ENCODE assay signal across 11 cellular contexts in genomic region chr19:42412223-42412622, GRCh38. TPM values are rescaled to one million over a fixed set of nuclear protein-coding genes. Genes with fewer than 3 reads are reported as not detected.
DNase-seq lines count a peak whose midpoint lies in the region; ATAC-seq and TF ChIP-seq lines count a peak whose summit lies in the region.
"Had no signal": no experiment of that assay in that cellular context is flagged by ENCODE, and none has a peak within 500 bp of the region (broad histone marks: within the 10 kb centered on the region; RNA-seq: fewer than 3 reads in every experiment).

No MANE protein-coding gene starts in this region.

- no peak for ATAC-seq in activated naive CD4-positive, alpha-beta T cell treated with anti-CD3 and anti-CD28 coated beads, Interleukin-2, amount 50 U/mL, for 72 hours
- ATAC-seq in WTC11 = peak; percentile 82

- H3K27me3 Mint-ChIP-seq in WTC11 (ENCODE audit: low read depth) = peaks cover 90% of the 10 kb centered on the region
- H3K27me3 Mint-ChIP-seq: IgD-negative memory B cell had no signal

- H3K36me3 Mint-ChIP-seq in activated naive CD4-positive, alpha-beta T cell treated with anti-CD3 and anti-CD28 coated beads, Interleukin-2, amount 50 U/mL, for 72 hours = no peaks in the 10 kb centered on the region
- 0 out of 2 replicates have a peak, but pooled peaks cover 6% of the 10 kb centered on the region for H3K36me3 Mint-ChIP-seq in WTC11
- H3K36me3 Mint-ChIP-seq: IgD-negative memory B cell had no signal

- peak overlapping the region; percentile 100 for H3K27ac ChIP-seq in temporal lobe (ENCODE audit: low read depth, low read length)
- H3K27ac ChIP-seq: uterus had no signal

- peaks cover 15% of the 10 kb centered on the region for H3K4me1 Mint-ChIP-seq in WTC11

- peak overlapping the region; percentile 2 to 65 for H3K27ac Mint-ChIP-seq in activated naive CD4-positive, alpha-beta T cell treated with anti-CD3 and anti-CD28 coated beads, Interleukin-2, amount 50 U/mL, for 72 hours
- H3K27ac Mint-ChIP-seq in WTC11 = no peak overlapping the region
- H3K27ac Mint-ChIP-seq: IgD-negative memory B cell had no signal

- TF ChIP-seq CTCF in WTC11 (IDR thresholded peaks at IDR 0.05) = no peak

- CTCF ChIA-PET in WTC11 (lab: Charles Lee) = interaction anchor here (0.9 to 3.3 kb wide), 7 partner anchors 11 to 149 kb away, joined by 3 to 16 read pairs (median 7); no protein-coding TSS in a partner anchor

- DNase-seq in activated naive CD4-positive, alpha-beta T cell treated with anti-CD3 and anti-CD28 coated beads, Interleukin-2, amount 50 U/mL, for 72 hours (ENCODE audit: low spot score in 2 of 2) = no peak
- DNase-seq in activated naive CD4-positive, alpha-beta T cell (lab: John Stamatoyannopoulos, UW) = no peak
- DNase-seq in WTC11 (ENCODE audit: low spot score) (peak; percentile 62), islet precursor cell (peak; percentile 74), GOT3 (lab: John Stamatoyannopoulos, UW) (no peak)
- DNase-seq in activated CD8-positive, alpha-beta memory T cell treated with anti-CD3 and anti-CD28 coated beads, Interleukin-2, amount 50 U/mL, for 4 hours = no peak
- no peak for DNase-seq in activated CD8-positive, alpha-beta memory T cell treated with anti-CD3 and anti-CD28 coated beads, Interleukin-2, amount 50 U/mL, for 48 hours
- DNase-seq: activated effector memory CD4-positive, alpha-beta T cell treated with anti-CD3 and anti-CD28 coated beads, Interleukin-2, amount 50 U/mL, for 16 hours; uterus had no signal

- H3K4me3 Mint-ChIP-seq in WTC11 = no peak overlapping the region

- POLR2A ChIA-PET in WTC11 (lab: Charles Lee) = interaction anchor here (1.6 kb wide), 1 partner anchor 11 kb away, joined by 7 read pairs; no protein-coding TSS in a partner anchor

- H3K9me3 Mint-ChIP-seq in activated naive CD4-positive, alpha-beta T cell treated with anti-CD3 and anti-CD28 coated beads, Interleukin-2, amount 50 U/mL, for 72 hours = no peaks in the 10 kb centered on the region
- no peaks in the 10 kb centered on the region for H3K9me3 Mint-ChIP-seq in WTC11
- H3K9me3 Mint-ChIP-seq: IgD-negative memory B cell had no signal

TF ChIP-seq in WTC11, 78 proteins besides CTCF, POLR2A, EP300 and RAD21:
- TF ChIP-seq USF1 (CRISPR knock-in tag; IDR thresholded peaks at IDR 0.05) (peak; percentile 39; the same call in 1 of the 2 replicates), USF2 (CRISPR knock-in tag; IDR thresholded peaks at IDR 0.05) (peak; percentile 54; the same call in 1 of the 2 replicates), ATF3 (CRISPR knock-in tag; conservative IDR thresholded peaks at IDR 0.05) (no peak)

RNA-seq across cellular contexts. Expression of gene LIPE, which starts 15.0 kb away (rescaled TPM):
- total RNA-seq in activated naive CD4-positive, alpha-beta T cell treated with anti-CD3 and anti-CD28 coated beads, Interleukin-2, amount 50 U/mL, for 72 hours = 10 to 100 TPM; 13.6 to 27.0 TPM
- total RNA-seq in WTC11 (2021) (10.2 to 11.7 TPM (median 11.5 TPM) in 3 replicates), temporal lobe (6.9 TPM)

RNA-seq across cellular contexts. Expression of gene CNFN, which starts 22.1 kb away (rescaled TPM):
- total RNA-seq in activated naive CD4-positive, alpha-beta T cell treated with anti-CD3 and anti-CD28 coated beads, Interleukin-2, amount 50 U/mL, for 72 hours = not detected
- 9.6 to 14.8 TPM (median 11.5 TPM) in 3 replicates for total RNA-seq in WTC11 (2021)
- total RNA-seq in temporal lobe = not detected

RNA-seq across cellular contexts. Expression of gene CXCL17, which starts 30.5 kb away (rescaled TPM):
- not detected for total RNA-seq in activated naive CD4-positive, alpha-beta T cell treated with anti-CD3 and anti-CD28 coated beads, Interleukin-2, amount 50 U/mL, for 72 hours
- total RNA-seq in WTC11 (2021) = not detected in 3 replicates
- not detected for total RNA-seq in temporal lobe
- total RNA-seq: uterus had no signal

Comparison
In these comparisons a context has a peak if more than half of its experiments do, and no peak if none do; other contexts are left out.
1. DNase-seq: peak in WTC11 (single experiment) and islet precursor cell (single experiment); none in activated naive CD4-positive, alpha-beta T cell treated with anti-CD3 and anti-CD28 coated beads, Interleukin-2, amount 50 U/mL, for 72 hours (0 of 2), activated naive CD4-positive, alpha-beta T cell (0 of 4), GOT3 (single experiment), activated CD8-positive, alpha-beta memory T cell treated with anti-CD3 and anti-CD28 coated beads, Interleukin-2, amount 50 U/mL, for 4 hours (single experiment) and activated CD8-positive, alpha-beta memory T cell treated with anti-CD3 and anti-CD28 coated beads, Interleukin-2, amount 50 U/mL, for 48 hours (single experiment).